In genomic region chr19:33266971-33267484, GRCh38 we compare ENCODE assay signal across 25 cellular contexts. TPM values are rescaled to one million over a fixed set of nuclear protein-coding genes. Genes with fewer than 3 reads are reported as not detected.
DNase-seq lines count a peak whose midpoint lies in the region; ATAC-seq, FAIRE-seq and TF ChIP-seq lines count a peak whose summit lies in the region.
"Had no signal": no experiment of that assay in that cellular context is flagged by ENCODE, and none has a peak within 500 bp of the region (broad histone marks: within the 10 kb centered on the region; RNA-seq: fewer than 3 reads in every experiment).

No MANE protein-coding gene starts in this region.

- H2AFZ ChIP-seq in GM12878 (ENCODE audit: control insufficient read depth, low read depth, low read length): no peak overlapping the region

- TF ChIP-seq CTCF in heart right ventricle (IDR thresholded peaks at IDR 0.05) (no peak), GM12878 (IDR thresholded peaks at IDR 0.05 in 2 of 3, conservative IDR thresholded peaks at IDR 0.05 in 1 of 3; ENCODE audit: control insufficient read depth in 2 of 3, extremely low read depth in 1 of 3, insufficient read depth in 1 of 3, low read depth in 3 of 3, low read length in 3 of 3) (no peak), spleen (IDR thresholded peaks at IDR 0.05 in 8 of 11, conservative IDR thresholded peaks at IDR 0.05 in 3 of 11) (no peak)

- H3K27me3 ChIP-seq in heart right ventricle (peaks cover 0 to 29% (median 6%) of the 10 kb centered on the region in 7 donors), GM12878 (replicated peaks in 1 of 2; ENCODE audit: control insufficient read depth in 2 of 2, insufficient read depth in 2 of 2, low read length in 1 of 2) (no peaks in the 10 kb centered on the region), spleen (replicated peaks in 1 of 7) (peaks cover 0 to 23% (median 0%) of the 10 kb centered on the region in 7 donors)

- peaks cover 0 to 25% (median 0%) of the 10 kb centered on the region in 9 donors for H3K4me1 ChIP-seq in heart right ventricle
- peaks cover 8% of the 10 kb centered on the region for H3K4me1 ChIP-seq in GM12878 (ENCODE audit: control insufficient read depth, insufficient read depth, low read length)
- peaks cover 0 to 29% (median 15%) of the 10 kb centered on the region in 6 donors for H3K4me1 ChIP-seq in spleen
- H3K4me1 ChIP-seq: SJSA1 had no signal

- H3K4me3 ChIP-seq in heart right ventricle: no peak overlapping the region
- H3K4me3 ChIP-seq in GM12878: no peak overlapping the region
- H3K4me3 ChIP-seq in spleen: no peak overlapping the region
- H3K4me3 ChIP-seq: SJSA1 had no signal

- no peak for TF ChIP-seq EP300 in GM12878 (IDR thresholded peaks at IDR 0.05; ENCODE audit: borderline replicate concordance in 1 of 2, control insufficient read depth in 1 of 2, low read depth in 2 of 2, low read length in 2 of 2)

- TF ChIP-seq POLR2A in GM12878 (IDR thresholded peaks at IDR 0.05; ENCODE audit: low read depth, low read length) (no peak), spleen (IDR thresholded peaks at IDR 0.05) (no peak)

- no peaks in the 10 kb centered on the region for H4K20me1 ChIP-seq in GM12878 (ENCODE audit: control insufficient read depth, insufficient read depth)

- intact Hi-C loops in Right ventricle myocardium inferior (cut with DNase I) (no loop called here), heart right ventricle (cut with DNase I) (no loop called here), GM12878 (cut with micrococcal nuclease; ENCODE audit: unreplicated experiment) (no loop called here), spleen (cut with DNase I; ENCODE audit: low total_unique reads) (no loop called here)

- in situ Hi-C loops in GM12878 (cut with MboI): no loop called here

- peak overlapping the region in 1 of 10 donors; percentile 87 for H3K27ac ChIP-seq in heart right ventricle
- no peak overlapping the region for H3K27ac ChIP-seq in GM12878 (ENCODE audit: control insufficient read depth, insufficient read depth)
- peak overlapping the region in 1 of 8 donors; percentile 81 for H3K27ac ChIP-seq in spleen
- H3K27ac ChIP-seq: SJSA1 had no signal

- no peak for ATAC-seq in Right ventricle myocardium inferior
- ATAC-seq in heart right ventricle: no peak
- ATAC-seq in GM12878: no peak
- ATAC-seq in HG02885 (IDR thresholded peaks at IDR 0.05; ENCODE audit: poor library complexity, unreplicated experiment): no peak
- no peak for ATAC-seq in HG03025 (IDR thresholded peaks at IDR 0.05; ENCODE audit: low FRiP score, unreplicated experiment)

- peak; percentile 39 for DNase-seq in Right ventricle myocardium inferior (ENCODE audit: missing footprints)
- DNase-seq in heart right ventricle: no peak
- DNase-seq in NOMO-1 treated with dmso at 0.1 percent for 144 hours (lab: John Stamatoyannopoulos, UW; ENCODE audit: unreplicated experiment): peak; percentile 14
- no peak for DNase-seq in GM12878 (ENCODE audit: low read depth, low spot score)
- DNase-seq in spleen: peak; percentile 74
- no peak for DNase-seq in NCI-H2081 treated with DMSO at 0.1 percent for 48 hours (lab: John Stamatoyannopoulos, UW)
- DNase-seq: 8988T, DND-41, IMR-90, Karpas-422, MM.1S, NCI-H1436 treated with DMSO at 0.1 percent for 48 hours, NCI-H2081, NCI-H510A treated with DMSO at 0.1 percent for 48 hours, NCI-H82 had no signal

- BruUV-seq in GM12878 (replicated peaks; lab: Mats Ljungman, UMichigan): no TSS peak

- SMC1A ChIA-PET in GM12878 (lab: Charles Lee; ENCODE audit: uncharacterized antibody, unreplicated experiment): no interaction called here

- no peak for FAIRE-seq in GM12878 (lab: Jason Lieb, UNC)
- FAIRE-seq: G401.6, GM12891, GM18507, H1 had no signal

- TF ChIP-seq RAD21 in GM12878 (IDR thresholded peaks at IDR 0.05; ENCODE audit: insufficient read depth, low read depth, low read length): no peak

- H3K4me2 ChIP-seq in GM12878 (ENCODE audit: control insufficient read depth, insufficient read depth): no peak overlapping the region

- RAD21 ChIA-PET in GM12878 (lab: Charles Lee; ENCODE audit: unreplicated experiment): no interaction called here

- CTCF ChIA-PET in GM12878 (lab: Yijun Ruan, JAX): interaction anchor here (0.6 kb wide), 1 partner anchor 27 kb away, joined by 3 read pairs; no protein-coding TSS in a partner anchor

- no peaks in the 10 kb centered on the region for H3K36me3 ChIP-seq in heart right ventricle
- no peaks in the 10 kb centered on the region for H3K36me3 ChIP-seq in GM12878 (ENCODE audit: control insufficient read depth in 2 of 2, insufficient read depth in 2 of 2, low read length in 1 of 2)
- no peaks in the 10 kb centered on the region for H3K36me3 ChIP-seq in spleen
- H3K36me3 ChIP-seq: SJSA1 had no signal

- no peak overlapping the region for H3K9ac ChIP-seq in GM12878 (ENCODE audit: control insufficient read depth, insufficient read depth, low read length)

- WGBS in heart right ventricle, 2 donors: 74 to 80% methylated on average over 21 of the region's 21 CpGs
- WGBS in GM12878 (ENCODE audit: insufficient coverage, insufficient replicate concordance, low lambda C conversion rate, missing lambda C conversion rate): 66% methylated on average over 20 of the region's 21 CpGs
- 40 to 75% (median 67%) methylated on average over 20 to 21 of the region's 21 CpGs for WGBS in spleen, 5 donors

- POLR2A ChIA-PET in GM12878 (lab: Charles Lee): no interaction called here

- no peaks in the 10 kb centered on the region for H3K9me3 ChIP-seq in heart right ventricle
- H3K9me3 ChIP-seq in GM12878 (replicated peaks; ENCODE audit: control insufficient read depth, insufficient read depth, low read length): no peaks in the 10 kb centered on the region
- no peaks in the 10 kb centered on the region for H3K9me3 ChIP-seq in spleen
- H3K9me3 ChIP-seq: SJSA1 had no signal

- H3K79me2 ChIP-seq in GM12878 (ENCODE audit: control insufficient read depth, insufficient read depth, low read length): no peaks in the 10 kb centered on the region

TF ChIP-seq in GM12878, 131 proteins besides CTCF, POLR2A, EP300 and RAD21:
- TF ChIP-seq LARP7 (IDR thresholded peaks at IDR 0.05) (no peak), RUNX3 (IDR thresholded peaks at IDR 0.05; ENCODE audit: low read length) (0 out of 2 replicates have a peak, but pooled peaks have one; percentile 17)

RNA-seq across cellular contexts. Expression of gene CEBPA, which starts 35.3 kb away (rescaled TPM):
- 4.9 TPM for total RNA-seq in Right ventricle myocardium inferior
- total RNA-seq in heart right ventricle: 1 to 10 TPM in 8 of 10 donors, under 1 TPM in 2; 0.71 to 7.7 (median 2.8) TPM
- polyA plus RNA-seq in heart right ventricle: 1 to 10 TPM; 3.4 to 4.4 TPM
- total RNA-seq in GM12878 (2013; cell fraction: nucleolus; rRNA removed): 0.22 TPM in 1 of 2 replicates, not detected in the other
- total RNA-seq in GM12878 (2014; rRNA removed): 0.17 and 0.22 TPM in 2 replicates
- total RNA-seq in GM12878 (2014; rRNA removed; fragmentation: Illumina TruSeq; extraction: Trizol): 0.09 TPM in 1 of 2 replicates, not detected in the other
- total RNA-seq in GM12878 (2021): 0.32 and 0.36 TPM in 2 replicates
- not detected for polyA plus RNA-seq in GM12878 (2011; ENCODE audit: low read depth)
- 0.05 and 0.13 TPM in 2 replicates for polyA plus RNA-seq in GM12878 (2011; rRNA removed)
- 0.06 and 0.13 TPM in 2 replicates for polyA plus RNA-seq in GM12878 (2011; cell fraction: cytosol; rRNA removed)
- polyA plus RNA-seq in GM12878 (2011; cell fraction: nucleus; rRNA removed): 0.09 and 0.12 TPM in 2 replicates
- polyA plus RNA-seq in GM12878 (2012): 0.15 and 0.24 TPM in 2 replicates
- polyA plus RNA-seq in GM12878 (2014; fragmentation: Illumina TruSeq; extraction: Trizol): 0.04 TPM in 1 of 2 replicates, not detected in the other
- not detected for polyA plus RNA-seq in GM12878 (2014; fragmentation: Nextera tagmentation; extraction: Ambion mirVana)
- polyA plus RNA-seq in GM12878 (2014; rRNA removed): 0.05 and 0.18 TPM in 2 replicates
- not detected for polyA plus RNA-seq in GM12878 (2016; fragmentation: Nextera tagmentation; extraction: Ambion mirVana)
- 0.10 and 0.15 TPM in 2 replicates for polyA minus RNA-seq in GM12878 (2011; rRNA and poly(A)+ RNA removed)
- 0.40 TPM in 1 of 2 replicates, not detected in the other for polyA minus RNA-seq in GM12878 (2011; cell fraction: cytosol; rRNA and poly(A)+ RNA removed)
- polyA minus RNA-seq in GM12878 (2011; cell fraction: nucleus; rRNA and poly(A)+ RNA removed): 0.24 and 0.57 TPM in 2 replicates
- total RNA-seq in spleen: 10 to 100 TPM; 15.5 to 27.7 (median 18.3) TPM
- polyA plus RNA-seq in spleen: 10 to 100 TPM in 1 of 3 donors, 1 to 10 TPM in 2; 7.4 to 19.8 (median 9.1) TPM
- total RNA-seq: RPMI7951 had no signal

RNA-seq across cellular contexts. Expression of gene SLC7A10, which starts 41.4 kb away (rescaled TPM):
- 0.32 TPM for total RNA-seq in Right ventricle myocardium inferior
- under 1 TPM in 3 of 10 donors, not detected in 7; 0.31 to 0.70 (median 0.64) TPM for total RNA-seq in heart right ventricle
- under 1 TPM; 0.61 to 0.66 TPM for polyA plus RNA-seq in heart right ventricle
- total RNA-seq in GM12878 (2013; cell fraction: nucleolus; rRNA removed): not detected in 2 replicates
- not detected in 2 replicates for total RNA-seq in GM12878 (2014; rRNA removed)
- not detected in 2 replicates for total RNA-seq in GM12878 (2014; rRNA removed; fragmentation: Illumina TruSeq; extraction: Trizol)
- not detected in 2 replicates for total RNA-seq in GM12878 (2021)
- not detected for polyA plus RNA-seq in GM12878 (2011; ENCODE audit: low read depth)
- polyA plus RNA-seq in GM12878 (2011; rRNA removed): not detected in 2 replicates
- not detected in 2 replicates for polyA plus RNA-seq in GM12878 (2011; cell fraction: cytosol; rRNA removed)
- not detected in 2 replicates for polyA plus RNA-seq in GM12878 (2011; cell fraction: nucleus; rRNA removed)
- polyA plus RNA-seq in GM12878 (2012): not detected in 2 replicates
- not detected in 2 replicates for polyA plus RNA-seq in GM12878 (2014; fragmentation: Illumina TruSeq; extraction: Trizol)
- polyA plus RNA-seq in GM12878 (2014; fragmentation: Nextera tagmentation; extraction: Ambion mirVana): not detected
- polyA plus RNA-seq in GM12878 (2014; rRNA removed): not detected in 2 replicates
- not detected for polyA plus RNA-seq in GM12878 (2016; fragmentation: Nextera tagmentation; extraction: Ambion mirVana)
- polyA minus RNA-seq in GM12878 (2011; rRNA and poly(A)+ RNA removed): not detected in 2 replicates
- polyA minus RNA-seq in GM12878 (2011; cell fraction: cytosol; rRNA and poly(A)+ RNA removed): not detected in 2 replicates
- polyA minus RNA-seq in GM12878 (2011; cell fraction: nucleus; rRNA and poly(A)+ RNA removed): not detected in 2 replicates
- total RNA-seq in spleen: under 1 TPM in 2 of 7 donors, not detected in 5; 0.32 to 0.37 TPM
- polyA plus RNA-seq in spleen: under 1 TPM in 2 of 3 donors, not detected in 1; 0.06 to 0.07 TPM
- total RNA-seq: IMR-90, OCI-LY7, RPMI7951, SJSA1 had no signal
- polyA plus RNA-seq: BJ, IMR-90 had no signal

Comparison
In these comparisons a context has a peak if more than half of its experiments do, and no peak if none do; other contexts are left out.
1. DNase-seq: peak in Right ventricle myocardium inferior (single experiment), NOMO-1 treated with dmso at 0.1 percent for 144 hours (single experiment) and spleen (single experiment); none in heart right ventricle (0 of 2), GM12878 (single experiment) and NCI-H2081 treated with DMSO at 0.1 percent for 48 hours (single experiment).